ENCODE assay signal across 20 cellular contexts in genomic region chr16:49987381-49987780, GRCh38.
"Had no signal": no experiment of that assay in that cellular context is flagged by ENCODE, and none has a peak within 500 bp of the region (broad histone marks: within the 10 kb centered on the region; RNA-seq: fewer than 3 reads in every experiment).

No MANE protein-coding gene starts in this region.

- H3K36me3 Mint-ChIP-seq: immature natural killer cell; naive thymus-derived CD8-positive, alpha-beta T cell; stimulated activated memory B cell treated with anti-CD40 and anti-IgM and Interleukin-4, amounts not matched to agents 10 μg/mL and 1 μg/mL and 100 μg/mL, for 72 hours had no signal

- DNase-seq: dermis blood vessel endothelial cell; effector memory CD4-positive, alpha-beta T cell; foreskin keratinocyte; glutamatergic neuron; heart right ventricle; hypothalamus; immature natural killer cell; islet precursor cell; kidney glomerular epithelial cell; left ventricle myocardium superior; lower lobe of right lung; naive thymus-derived CD8-positive, alpha-beta T cell; nephron progenitor cell; nucleus accumbens; sigmoid colon; stimulated activated CD4-positive, alpha-beta T cell treated with anti-CD3 and anti-CD28 coated beads, Interleukin-2, amount 100 ng/mL, for 24 hours; stimulated activated CD4-positive, alpha-beta T cell treated with anti-CD3 and anti-CD28 coated beads, Interleukin-4, amount 100 ng/mL, for 24 hours; thyroid gland had no signal

- H3K4me3 Mint-ChIP-seq: immature natural killer cell; naive thymus-derived CD8-positive, alpha-beta T cell; nephron progenitor cell; stimulated activated memory B cell treated with anti-CD40 and anti-IgM and Interleukin-4, amounts not matched to agents 10 μg/mL and 1 μg/mL and 100 μg/mL, for 72 hours; stimulated activated naive CD8-positive, alpha-beta T cell treated with anti-CD3 and anti-CD28 coated beads, Interleukin-15, Interleukin-2, amounts not matched to agents 100 ng/mL and 50 ng/mL, for 24 hours had no signal

- H3K27ac Mint-ChIP-seq: immature natural killer cell; naive thymus-derived CD8-positive, alpha-beta T cell; stimulated activated memory B cell treated with anti-CD40 and anti-IgM and Interleukin-4, amounts not matched to agents 10 μg/mL and 1 μg/mL and 100 μg/mL, for 72 hours; stimulated activated naive CD8-positive, alpha-beta T cell treated with anti-CD3 and anti-CD28 coated beads, Interleukin-15, Interleukin-2, amounts not matched to agents 100 ng/mL and 50 ng/mL, for 24 hours had no signal

- H3K4me1 Mint-ChIP-seq: immature natural killer cell; naive thymus-derived CD8-positive, alpha-beta T cell; stimulated activated memory B cell treated with anti-CD40 and anti-IgM and Interleukin-4, amounts not matched to agents 10 μg/mL and 1 μg/mL and 100 μg/mL, for 72 hours had no signal

- H3K9me3 Mint-ChIP-seq: immature natural killer cell; naive thymus-derived CD8-positive, alpha-beta T cell; nephron progenitor cell; stimulated activated memory B cell treated with anti-CD40 and anti-IgM and Interleukin-4, amounts not matched to agents 10 μg/mL and 1 μg/mL and 100 μg/mL, for 72 hours; stimulated activated naive CD8-positive, alpha-beta T cell treated with anti-CD3 and anti-CD28 coated beads, Interleukin-15, Interleukin-2, amounts not matched to agents 100 ng/mL and 50 ng/mL, for 24 hours had no signal

- H3K27me3 Mint-ChIP-seq: stimulated activated naive CD8-positive, alpha-beta T cell treated with anti-CD3 and anti-CD28 coated beads, Interleukin-15, Interleukin-2, amounts not matched to agents 100 ng/mL and 50 ng/mL, for 24 hours had no signal

- ATAC-seq: foreskin keratinocyte; heart right ventricle; left ventricle myocardium superior; lower lobe of right lung; naive thymus-derived CD8-positive, alpha-beta T cell; stimulated activated memory B cell treated with anti-CD40 and anti-IgM and Interleukin-4, amounts not matched to agents 10 μg/mL and 1 μg/mL and 100 μg/mL, for 72 hours had no signal
